ENCODE assay signal across 8 cellular contexts in the genomic region with DNA sequence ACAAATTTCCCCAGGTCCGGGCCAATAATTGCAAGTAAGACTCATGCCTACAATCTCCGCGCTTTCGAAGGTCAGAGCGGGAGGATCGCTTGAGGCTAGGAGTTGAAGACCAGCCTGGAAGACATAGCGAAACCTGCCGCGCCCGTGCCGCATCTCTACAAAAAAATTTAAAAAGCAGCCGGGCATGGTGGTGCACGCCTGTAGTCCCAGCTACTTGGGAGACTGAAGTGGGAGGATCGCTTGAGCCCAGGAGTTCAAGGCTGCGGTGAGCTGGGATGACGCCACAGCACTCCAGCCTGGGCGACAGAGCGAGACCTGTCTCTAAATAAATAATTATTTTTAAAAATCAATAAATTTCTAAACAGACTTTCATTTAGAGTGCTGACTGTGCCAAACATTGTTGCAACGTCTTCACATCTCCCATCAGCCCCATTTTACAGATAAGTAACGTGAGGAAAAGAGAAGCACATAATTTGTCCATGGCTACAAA.
DNase-seq lines count a peak whose midpoint lies in the region; ATAC-seq and TF ChIP-seq lines count a peak whose summit lies in the region.

No MANE protein-coding gene starts in this region.

- H3K27me3 ChIP-seq in GM06990 (replicated peaks; ENCODE audit: control insufficient read depth, insufficient read depth, low read length) (no peaks in the 10 kb centered on the region), mucosa of stomach (ENCODE audit: control insufficient read depth, insufficient read depth, low read length) (no peaks in the 10 kb centered on the region)

- H3K4me1 ChIP-seq in mucosa of stomach (ENCODE audit: control insufficient read depth, insufficient read depth, low read length): no peaks in the 10 kb centered on the region

- H3K36me3 ChIP-seq in GM06990 (ENCODE audit: control insufficient read depth, insufficient read depth, low read length): no peaks in the 10 kb centered on the region
- H3K36me3 ChIP-seq in mucosa of stomach (ENCODE audit: control insufficient read depth, insufficient read depth, low read length): no peaks in the 10 kb centered on the region

- TF ChIP-seq CTCF in GM06990 (IDR thresholded peaks at IDR 0.05; ENCODE audit: insufficient read depth, low read length, poor library complexity, severe bottlenecking): no peak
- TF ChIP-seq CTCF in cardiac fibroblast (IDR thresholded peaks at IDR 0.05; ENCODE audit: low read depth, low read length): no peak

- ATAC-seq in HG03196 (IDR thresholded peaks at IDR 0.05; ENCODE audit: unreplicated experiment): peak; percentile 11
- ATAC-seq in GM21619 (IDR thresholded peaks at IDR 0.05; ENCODE audit: unreplicated experiment): no peak
- ATAC-seq in HG03039 (IDR thresholded peaks at IDR 0.05; ENCODE audit: unreplicated experiment): no peak

- peak overlapping the region; percentile 59 for H3K9ac ChIP-seq in mucosa of stomach (ENCODE audit: low read length)

- no peak for DNase-seq in GM06990 (ENCODE audit: extremely low read depth, insufficient read length)
- no peak for DNase-seq in cardiac fibroblast (ENCODE audit: low read depth in 2 of 2)
- DNase-seq in NCI-H1092 (lab: John Stamatoyannopoulos, UW): no peak
- DNase-seq in MV-4-11 (lab: John Stamatoyannopoulos, UW): no peak

- H3K9me3 ChIP-seq in mucosa of stomach (ENCODE audit: control insufficient read depth, low read length): no peaks in the 10 kb centered on the region

- H3K4me3 ChIP-seq in GM06990 (replicated peaks; ENCODE audit: low read depth, low read length): peak overlapping the region; percentile 86
- peak overlapping the region; percentile 90 to 96 for H3K4me3 ChIP-seq in cardiac fibroblast (replicated peaks in 1 of 2; ENCODE audit: low read depth in 2 of 2, low read length in 2 of 2)
- peak overlapping the region; percentile 54 for H3K4me3 ChIP-seq in mucosa of stomach (ENCODE audit: low read length)
